ENCODE assay signal across 27 cellular contexts in the genomic region with DNA sequence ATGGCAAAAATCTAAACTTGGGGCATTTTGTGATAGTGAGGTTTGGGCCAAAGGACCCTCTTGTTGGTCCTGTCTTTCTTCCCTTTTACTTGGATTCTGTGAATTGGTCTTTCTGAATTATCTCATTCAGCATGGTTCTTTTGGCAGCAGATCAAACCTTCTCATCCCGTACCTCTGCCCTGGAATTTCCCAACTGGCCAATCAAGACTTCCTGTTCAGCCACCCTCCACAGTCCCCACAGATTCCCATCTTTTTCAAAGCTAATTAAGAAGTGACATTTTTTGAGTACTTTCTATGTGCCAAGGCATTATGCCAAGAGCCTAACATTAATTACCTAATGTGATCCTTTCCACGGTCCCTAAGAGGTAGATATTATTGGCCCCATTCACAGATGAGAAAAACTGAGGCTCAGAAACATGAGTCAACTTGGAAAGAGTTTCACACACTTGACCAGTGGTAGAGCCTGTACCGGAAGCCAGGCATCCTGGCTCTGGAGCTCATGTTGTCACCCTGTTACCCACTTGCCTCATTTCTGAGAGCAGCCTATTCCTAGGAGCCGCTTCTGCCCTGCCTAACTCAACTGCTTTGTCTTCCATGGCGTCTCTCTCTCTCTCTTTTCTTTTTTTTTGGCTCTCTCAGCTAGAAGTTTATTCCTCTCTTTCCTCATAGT.
DNase-seq lines count a peak whose midpoint lies in the region; ATAC-seq and TF ChIP-seq lines count a peak whose summit lies in the region.
"Had no signal": no experiment of that assay in that cellular context is flagged by ENCODE, and none has a peak within 500 bp of the region (broad histone marks: within the 10 kb centered on the region; RNA-seq: fewer than 3 reads in every experiment).

No MANE protein-coding gene starts in this region.

- H3K9me2 ChIP-seq in GM23338 (ENCODE audit: insufficient read depth) = peaks cover 4% of the 10 kb centered on the region; the same call in 1 of the 2 replicates

- H3K4me3 Mint-ChIP-seq in GM23338 (no peak overlapping the region), WTC11 (no peak overlapping the region)
- H3K4me3 Mint-ChIP-seq: activated CD4-positive, alpha-beta memory T cell treated with anti-CD3 and anti-CD28 coated beads, Interleukin-2, amount 10 ng/mL, durations not matched to agents 7 days and 5 days; activated naive CD4-positive, alpha-beta T cell treated with anti-CD3 and anti-CD28 coated beads for 36 hours; CD8-positive, alpha-beta memory T cell had no signal

- CTCF ChIA-PET in WTC11 (lab: Charles Lee) = interaction anchor here (1.5 kb wide), 1 partner anchor 37 kb away, joined by 4 read pairs; no protein-coding TSS in a partner anchor

- H3K4me3 ChIP-seq in GM23338 (no peak overlapping the region), suprapubic skin (no peak overlapping the region)
- H3K4me3 ChIP-seq: adrenal gland, GM12878, psoas muscle, testis, vagina had no signal

- POLR2A ChIA-PET in WTC11 (lab: Charles Lee) = no interaction called here

- H3K27me3 Mint-ChIP-seq in GM23338 (ENCODE audit: insufficient read depth, low read depth, poor library complexity) (no peaks in the 10 kb centered on the region), WTC11 (ENCODE audit: low read depth) (no peaks in the 10 kb centered on the region; the same call in 1 of the 2 replicates)

- H2AFZ ChIP-seq in GM23338 = no peak overlapping the region

- H3K9me3 Mint-ChIP-seq in GM23338 (no peaks in the 10 kb centered on the region), WTC11 (no peaks in the 10 kb centered on the region)
- H3K9me3 Mint-ChIP-seq: activated CD4-positive, alpha-beta memory T cell treated with anti-CD3 and anti-CD28 coated beads, Interleukin-2, amount 10 ng/mL, durations not matched to agents 7 days and 5 days; activated naive CD4-positive, alpha-beta T cell treated with anti-CD3 and anti-CD28 coated beads for 36 hours; CD8-positive, alpha-beta memory T cell had no signal

- no peaks in the 10 kb centered on the region for H3K27me3 ChIP-seq in GM23338 (ENCODE audit: insufficient read depth)
- H3K27me3 ChIP-seq in suprapubic skin = no peaks in the 10 kb centered on the region
- H3K27me3 ChIP-seq: adrenal gland, BE2C, brain microvascular endothelial cell, testis, vagina had no signal

- TF ChIP-seq EP300 in suprapubic skin (IDR thresholded peaks at IDR 0.05) = no peak

- H3F3A ChIP-seq in GM23338 (replicated peaks; ENCODE audit: low read depth) = no peaks in the 10 kb centered on the region

- H3K9me3 ChIP-seq in suprapubic skin = no peaks in the 10 kb centered on the region
- H3K9me3 ChIP-seq: adrenal gland, BE2C, psoas muscle, testis, vagina had no signal

- peak; percentile 55 for ATAC-seq in GM23338
- no peak for ATAC-seq in WTC11
- ATAC-seq: GM12878, HCT116, psoas muscle had no signal

- H3K79me2 ChIP-seq in GM23338 (replicated peaks; ENCODE audit: insufficient read depth) = no peaks in the 10 kb centered on the region

- TF ChIP-seq POLR2A in suprapubic skin (IDR thresholded peaks at IDR 0.05) = no peak

- H3K4me1 ChIP-seq in GM23338 (ENCODE audit: insufficient read depth) = no peaks in the 10 kb centered on the region; the same call in 1 of the 2 replicates
- H3K4me1 ChIP-seq in suprapubic skin = no peaks in the 10 kb centered on the region
- H3K4me1 ChIP-seq: adrenal gland, BE2C, psoas muscle, testis, vagina had no signal

- H3K27ac Mint-ChIP-seq in GM23338 = no peak overlapping the region
- H3K27ac Mint-ChIP-seq in WTC11 = 0 out of 2 replicates have a peak overlapping the region, but pooled peaks have one; percentile 5
- H3K27ac Mint-ChIP-seq: activated CD4-positive, alpha-beta memory T cell treated with anti-CD3 and anti-CD28 coated beads, Interleukin-2, amount 10 ng/mL, durations not matched to agents 7 days and 5 days; activated naive CD4-positive, alpha-beta T cell treated with anti-CD3 and anti-CD28 coated beads for 36 hours; CD8-positive, alpha-beta memory T cell had no signal

- TF ChIP-seq CTCF in GM23338 (conservative IDR thresholded peaks at IDR 0.05; ENCODE audit: low read depth in 2 of 2) (no peak), WTC11 (IDR thresholded peaks at IDR 0.05) (no peak), suprapubic skin (IDR thresholded peaks at IDR 0.05) (no peak)

- no peak overlapping the region for H3K4me2 ChIP-seq in GM23338

- H3K36me3 ChIP-seq in GM23338 (ENCODE audit: insufficient read depth) = no peaks in the 10 kb centered on the region
- H3K36me3 ChIP-seq in suprapubic skin = no peaks in the 10 kb centered on the region
- H3K36me3 ChIP-seq: adrenal gland, BE2C, brain microvascular endothelial cell, vagina had no signal

- 65% methylated on average over 5 of the region's 5 CpGs for WGBS in suprapubic skin

- no peaks in the 10 kb centered on the region for H4K20me1 ChIP-seq in GM23338 (replicated peaks; ENCODE audit: insufficient read depth)

- no peak for DNase-seq in GM23338 (ENCODE audit: low spot score)
- DNase-seq in WTC11 (ENCODE audit: low spot score) = no peak
- peak; percentile 49 for DNase-seq in kidney tubule cell (ENCODE audit: low spot score)
- no peak for DNase-seq in suprapubic skin (ENCODE audit: low spot score in 2 of 2)
- DNase-seq in activated CD4-positive, CD25-positive, alpha-beta regulatory T cell treated with anti-CD3 and anti-CD28 coated beads, Interleukin-2, amount 50 U/mL, for 72 hours = no peak
- DNase-seq in central memory CD4-positive, alpha-beta T cell = no peak
- DNase-seq in pons (ENCODE audit: low spot score) = no peak
- DNase-seq: activated CD4-positive, alpha-beta memory T cell treated with anti-CD3 and anti-CD28 coated beads, Interleukin-2, amount 10 ng/mL, durations not matched to agents 7 days and 5 days; activated CD8-positive, alpha-beta memory T cell treated with anti-CD3 and anti-CD28 coated beads, Interleukin-2, amount 50 U/mL, for 48 hours; activated naive CD4-positive, alpha-beta T cell treated with anti-CD3 and anti-CD28 coated beads for 36 hours; adrenal gland; BE2C; brain microvascular endothelial cell; CD8-positive, alpha-beta memory T cell; EL; Kasumi-1; NCI-H1417 treated with DMSO at 0.1 percent for 48 hours; NCI-H2081; NCI-H226; NCI-H526 treated with DMSO at 0.1 percent for 48 hours; psoas muscle; SHP77 treated with DMSO at 0.1 percent for 48 hours; stimulated activated naive CD4-positive, alpha-beta T cell; testis had no signal

- H3K4me1 Mint-ChIP-seq in GM23338 (peaks cover 21% of the 10 kb centered on the region), WTC11 (peaks cover 24% of the 10 kb centered on the region)
- H3K4me1 Mint-ChIP-seq: activated CD4-positive, alpha-beta memory T cell treated with anti-CD3 and anti-CD28 coated beads, Interleukin-2, amount 10 ng/mL, durations not matched to agents 7 days and 5 days; CD8-positive, alpha-beta memory T cell had no signal

- H3K27ac ChIP-seq in GM23338 (ENCODE audit: low read depth) (no peak overlapping the region), suprapubic skin (peak overlapping the region; percentile 16)
- H3K27ac ChIP-seq: brain microvascular endothelial cell, psoas muscle, testis, vagina had no signal

- no peaks in the 10 kb centered on the region for H3K36me3 Mint-ChIP-seq in GM23338 (ENCODE audit: low read depth)
- no peaks in the 10 kb centered on the region for H3K36me3 Mint-ChIP-seq in WTC11
- H3K36me3 Mint-ChIP-seq: CD8-positive, alpha-beta memory T cell had no signal

TF ChIP-seq in GM23338, 12 proteins besides CTCF, POLR2A, EP300 and RAD21 (continues in another document):
- TF ChIP-seq EZH2phosphoT487 (IDR thresholded peaks at IDR 0.05; ENCODE audit: unreplicated experiment) = no peak
- TF ChIP-seq, protein P1, sequence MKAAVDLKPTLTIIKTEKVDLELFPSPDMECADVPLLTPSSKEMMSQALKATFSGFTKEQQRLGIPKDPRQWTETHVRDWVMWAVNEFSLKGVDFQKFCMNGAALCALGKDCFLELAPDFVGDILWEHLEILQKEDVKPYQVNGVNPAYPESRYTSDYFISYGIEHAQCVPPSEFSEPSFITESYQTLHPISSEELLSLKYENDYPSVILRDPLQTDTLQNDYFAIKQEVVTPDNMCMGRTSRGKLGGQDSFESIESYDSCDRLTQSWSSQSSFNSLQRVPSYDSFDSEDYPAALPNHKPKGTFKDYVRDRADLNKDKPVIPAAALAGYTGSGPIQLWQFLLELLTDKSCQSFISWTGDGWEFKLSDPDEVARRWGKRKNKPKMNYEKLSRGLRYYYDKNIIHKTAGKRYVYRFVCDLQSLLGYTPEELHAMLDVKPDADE (IDR thresholded peaks at IDR 0.05) = no peak
- no peak for TF ChIP-seq ZNF114 (CRISPR knock-in tag; IDR thresholded peaks at IDR 0.05)
- no peak for TF ChIP-seq NANOG (IDR thresholded peaks at IDR 0.05; ENCODE audit: borderline replicate concordance)
- no peak for TF ChIP-seq EZH2 (IDR thresholded peaks at IDR 0.05; ENCODE audit: low read depth, unreplicated experiment)

TF ChIP-seq in WTC11, 78 proteins besides CTCF, POLR2A, EP300 and RAD21:
- TF ChIP-seq, protein P2, sequence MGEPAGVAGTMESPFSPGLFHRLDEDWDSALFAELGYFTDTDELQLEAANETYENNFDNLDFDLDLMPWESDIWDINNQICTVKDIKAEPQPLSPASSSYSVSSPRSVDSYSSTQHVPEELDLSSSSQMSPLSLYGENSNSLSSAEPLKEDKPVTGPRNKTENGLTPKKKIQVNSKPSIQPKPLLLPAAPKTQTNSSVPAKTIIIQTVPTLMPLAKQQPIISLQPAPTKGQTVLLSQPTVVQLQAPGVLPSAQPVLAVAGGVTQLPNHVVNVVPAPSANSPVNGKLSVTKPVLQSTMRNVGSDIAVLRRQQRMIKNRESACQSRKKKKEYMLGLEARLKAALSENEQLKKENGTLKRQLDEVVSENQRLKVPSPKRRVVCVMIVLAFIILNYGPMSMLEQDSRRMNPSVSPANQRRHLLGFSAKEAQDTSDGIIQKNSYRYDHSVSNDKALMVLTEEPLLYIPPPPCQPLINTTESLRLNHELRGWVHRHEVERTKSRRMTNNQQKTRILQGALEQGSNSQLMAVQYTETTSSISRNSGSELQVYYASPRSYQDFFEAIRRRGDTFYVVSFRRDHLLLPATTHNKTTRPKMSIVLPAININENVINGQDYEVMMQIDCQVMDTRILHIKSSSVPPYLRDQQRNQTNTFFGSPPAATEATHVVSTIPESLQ (CRISPR knock-in tag; IDR thresholded peaks at IDR 0.05) = no peak
- TF ChIP-seq GTF2I (CRISPR knock-in tag; conservative IDR thresholded peaks at IDR 0.05) = 0 out of 2 replicates have a peak, but pooled peaks have one; percentile 44
TF ChIP-seq in WTC11: peak in this region for 1.
